Comparison of ENCODE assay signal across 8 cellular contexts in the genomic region with DNA sequence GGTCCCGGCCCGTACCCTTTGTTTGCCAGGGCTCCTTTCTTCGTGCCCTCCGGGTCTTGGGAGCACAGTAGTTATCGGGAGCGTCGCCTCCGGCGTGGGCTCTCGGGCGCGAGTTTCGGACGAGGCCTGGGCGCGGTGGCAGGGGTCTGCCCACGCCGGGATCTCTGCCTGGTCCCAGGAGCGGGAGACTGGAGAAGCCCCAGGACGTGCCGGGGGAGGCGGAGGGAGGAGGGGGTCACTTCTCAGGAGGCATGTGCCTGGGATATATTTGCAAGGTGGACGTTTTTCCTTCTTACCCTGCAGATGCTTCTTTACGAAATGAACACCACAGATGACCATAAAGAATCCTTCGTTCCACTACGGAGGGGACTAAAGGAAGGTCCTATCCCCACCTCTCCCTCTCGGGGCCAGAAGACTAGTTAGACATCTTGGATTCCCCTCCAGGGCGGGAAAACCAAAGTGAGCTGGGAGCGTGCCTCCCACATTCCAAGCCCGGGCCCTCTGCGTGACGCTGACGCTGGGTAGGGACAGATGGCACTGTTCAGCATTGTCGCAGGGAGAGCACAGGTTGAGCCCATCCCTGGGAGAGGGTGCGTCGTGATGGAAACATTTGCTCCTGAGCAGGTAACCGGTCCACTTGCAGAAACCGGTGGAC. TPM values are rescaled to one million over a fixed set of nuclear protein-coding genes. Genes with fewer than 3 reads are reported as not detected.
A peak's percentile ranks its signal among the peaks of the same experiment; 100 is the strongest.
DNase-seq lines count a peak whose midpoint lies in the region; ATAC-seq and TF ChIP-seq lines count a peak whose summit lies in the region.

No MANE protein-coding gene starts in this region.

- H3K9me3 Mint-ChIP-seq in endothelial cell (ENCODE audit: unreplicated experiment), result no peaks in the 10 kb centered on the region
- H3K9me3 Mint-ChIP-seq in naive thymus-derived CD8-positive, alpha-beta T cell, result no peaks in the 10 kb centered on the region
- no peaks in the 10 kb centered on the region for H3K9me3 Mint-ChIP-seq in activated naive CD4-positive, alpha-beta T cell treated with anti-CD3 and anti-CD28 coated beads, Interleukin-2, amount 10 ng/mL, durations not matched to agents 7 days and 5 days

- POLR2A ChIA-PET in naive thymus-derived CD8-positive, alpha-beta T cell (lab: Charles Lee), result interaction anchor here (0.7 to 1.2 kb wide), 2 partner anchors 62 kb away, joined by 6 to 11 read pairs; a partner anchor contains a TSS

- H3K27ac ChIP-seq in C4-2B (peak overlapping the region; percentile 10; the same call in 1 of the 2 replicates), KOPT-K1 (ENCODE audit: low read depth, low read length, poor library complexity, severe bottlenecking) (peak overlapping the region; percentile 70)

- H3K4me3 Mint-ChIP-seq in endothelial cell (ENCODE audit: unreplicated experiment), result peak overlapping the region; percentile 45
- peak overlapping the region; percentile 21 to 92 (median 70) for H3K4me3 Mint-ChIP-seq in naive thymus-derived CD8-positive, alpha-beta T cell
- no peak overlapping the region for H3K4me3 Mint-ChIP-seq in activated naive CD4-positive, alpha-beta T cell treated with anti-CD3 and anti-CD28 coated beads, Interleukin-2, amount 10 ng/mL, durations not matched to agents 7 days and 5 days

- H3K36me3 ChIP-seq in KOPT-K1 (ENCODE audit: insufficient read depth, low read length), result no peaks in the 10 kb centered on the region

- H3K27me3 Mint-ChIP-seq in endothelial cell (ENCODE audit: unreplicated experiment), result peaks cover 5% of the 10 kb centered on the region
- H3K27me3 Mint-ChIP-seq in naive thymus-derived CD8-positive, alpha-beta T cell, result peaks cover 0 to 26% (median 9%) of the 10 kb centered on the region in 5 donors
- H3K27me3 Mint-ChIP-seq in activated naive CD4-positive, alpha-beta T cell treated with anti-CD3 and anti-CD28 coated beads, Interleukin-2, amount 10 ng/mL, durations not matched to agents 7 days and 5 days, result peaks cover 57% of the 10 kb centered on the region

- no peaks in the 10 kb centered on the region for H3K9me3 ChIP-seq in KOPT-K1 (ENCODE audit: insufficient read depth, low read length, poor library complexity, severe bottlenecking)

- peaks cover 38% of the 10 kb centered on the region for H3K4me1 Mint-ChIP-seq in endothelial cell (ENCODE audit: unreplicated experiment)
- H3K4me1 Mint-ChIP-seq in naive thymus-derived CD8-positive, alpha-beta T cell, result peaks cover 2 to 13% (median 8%) of the 10 kb centered on the region in 4 donors
- peaks cover 11% of the 10 kb centered on the region for H3K4me1 Mint-ChIP-seq in activated naive CD4-positive, alpha-beta T cell treated with anti-CD3 and anti-CD28 coated beads, Interleukin-2, amount 10 ng/mL, durations not matched to agents 7 days and 5 days

- no peaks in the 10 kb centered on the region for H3K36me3 Mint-ChIP-seq in endothelial cell (ENCODE audit: low read depth, unreplicated experiment)
- H3K36me3 Mint-ChIP-seq in naive thymus-derived CD8-positive, alpha-beta T cell, result no peaks in the 10 kb centered on the region
- H3K36me3 Mint-ChIP-seq in activated naive CD4-positive, alpha-beta T cell treated with anti-CD3 and anti-CD28 coated beads, Interleukin-2, amount 10 ng/mL, durations not matched to agents 7 days and 5 days, result no peaks in the 10 kb centered on the region

- ATAC-seq in naive thymus-derived CD8-positive, alpha-beta T cell, result no peak
- no peak for ATAC-seq in GM21390 (IDR thresholded peaks at IDR 0.05; ENCODE audit: unreplicated experiment)

- DNase-seq in endothelial cell (ENCODE audit: low spot score), result no peak
- DNase-seq in naive thymus-derived CD8-positive, alpha-beta T cell, result no peak
- DNase-seq in C1 segment of cervical spinal cord (lab: John Stamatoyannopoulos, UW), result no peak
- no peak for DNase-seq in SIG-M5 (lab: John Stamatoyannopoulos, UW)
- DNase-seq in activated naive CD4-positive, alpha-beta T cell treated with anti-CD3 and anti-CD28 coated beads, Interleukin-2, amount 10 ng/mL, durations not matched to agents 7 days and 5 days, result no peak

- TF ChIP-seq CTCF in C4-2B (conservative IDR thresholded peaks at IDR 0.05) (peak; percentile 53), endothelial cell (IDR thresholded peaks at IDR 0.05; ENCODE audit: unreplicated experiment) (no peak)

- CTCF ChIA-PET in activated naive CD4-positive, alpha-beta T cell treated with anti-CD3 and anti-CD28 coated beads, Interleukin-2, amount 10 ng/mL, durations not matched to agents 7 days and 5 days (lab: Charles Lee), result interaction anchor here (0.8 to 1.8 kb wide), 2 partner anchors 10 to 120 kb away, joined by 3 to 5 read pairs; no protein-coding TSS in a partner anchor

- peak overlapping the region; percentile 0 for H3K27ac Mint-ChIP-seq in endothelial cell (ENCODE audit: unreplicated experiment)
- peak overlapping the region in 2 of 10 donors; percentile 27 to 44 for H3K27ac Mint-ChIP-seq in naive thymus-derived CD8-positive, alpha-beta T cell
- no peak overlapping the region for H3K27ac Mint-ChIP-seq in activated naive CD4-positive, alpha-beta T cell treated with anti-CD3 and anti-CD28 coated beads, Interleukin-2, amount 10 ng/mL, durations not matched to agents 7 days and 5 days

RNA-seq across cellular contexts. Expression of a gene that starts 0.5 kb away (rescaled TPM):
- total RNA-seq in endothelial cell (ENCODE audit: unreplicated experiment), result 18.5 TPM
- not detected for total RNA-seq in naive thymus-derived CD8-positive, alpha-beta T cell
- polyA plus RNA-seq in naive thymus-derived CD8-positive, alpha-beta T cell, result 1 to 10 TPM; 2.0 to 2.8 (median 2.6) TPM

Comparison
In these comparisons a context has a peak if more than half of its experiments do, and no peak if none do; other contexts are left out.
1. RNA of a gene that starts 0.5 kb away (total RNA-seq): 18.5 TPM in endothelial cell (single experiment); not detected in naive thymus-derived CD8-positive, alpha-beta T cell; every median in the first group is over 10 times any median in the second.